In genomic region chr17:40415390-40415789, GRCh38 we compare ENCODE assay signal across 8 cellular contexts. TPM values are rescaled to one million over a fixed set of nuclear protein-coding genes. Genes with fewer than 3 reads are reported as not detected.
DNase-seq lines count a peak whose midpoint lies in the region; ATAC-seq, FAIRE-seq and TF ChIP-seq lines count a peak whose summit lies in the region.

No MANE protein-coding gene starts in this region.

- H3K4me3 ChIP-seq in endodermal cell (ENCODE audit: low read length), result peak overlapping the region; percentile 88

- H3K4me1 ChIP-seq in endodermal cell (ENCODE audit: control insufficient read depth, insufficient read depth, low read length), result peaks cover 5% of the 10 kb centered on the region

- DNase-seq in GM19239 (ENCODE audit: insufficient read length, low spot score) (no peak), OCI-M1 (lab: John Stamatoyannopoulos, UW) (peak; percentile 60), endodermal cell (no peak), osteocyte (ENCODE audit: extremely low spot score, unreplicated experiment) (no peak), occipital lobe (lab: John Stamatoyannopoulos, UW) (no peak), 8988T (no peak)

- TF ChIP-seq CTCF in C4-2B (conservative IDR thresholded peaks at IDR 0.05), result peak; percentile 75
- peak; percentile 77 for TF ChIP-seq CTCF in endodermal cell (conservative IDR thresholded peaks at IDR 0.05)
- peak; percentile 77 for TF ChIP-seq CTCF in osteocyte (IDR thresholded peaks at IDR 0.05)

- ATAC-seq in HG03354 (IDR thresholded peaks at IDR 0.05; ENCODE audit: poor library complexity, severe bottlenecking, unreplicated experiment), result no peak

- 74% methylated on average over 3 of the region's 3 CpGs; no CpG with 5 or more reads in 1 of the 2 experiments for WGBS in endodermal cell (ENCODE audit: insufficient coverage in 1 of 2, insufficient read length in 1 of 2), 2 experiments

- H3K27me3 Mint-ChIP-seq in endodermal cell (ENCODE audit: insufficient read depth), result no peaks in the 10 kb centered on the region
- H3K27me3 Mint-ChIP-seq in osteocyte (ENCODE audit: unreplicated experiment), result no peaks in the 10 kb centered on the region

- H3K9me3 Mint-ChIP-seq in endodermal cell (no peaks in the 10 kb centered on the region), osteocyte (ENCODE audit: unreplicated experiment) (no peaks in the 10 kb centered on the region)

- peaks cover 50% of the 10 kb centered on the region for H3K36me3 ChIP-seq in endodermal cell (ENCODE audit: control insufficient read depth, insufficient read depth, low read length)

- no peaks in the 10 kb centered on the region for H3K27me3 ChIP-seq in endodermal cell (ENCODE audit: control insufficient read depth, insufficient read depth, low read length, poor library complexity, severe bottlenecking)

- H3K27ac Mint-ChIP-seq in endodermal cell (no peak overlapping the region), osteocyte (ENCODE audit: unreplicated experiment) (peak overlapping the region; percentile 52)

- peaks cover 32% of the 10 kb centered on the region for H3K36me3 Mint-ChIP-seq in endodermal cell (ENCODE audit: low read depth)
- no peaks in the 10 kb centered on the region for H3K36me3 Mint-ChIP-seq in osteocyte (ENCODE audit: unreplicated experiment)

- H3K4me3 Mint-ChIP-seq in endodermal cell (peak overlapping the region; percentile 95), osteocyte (ENCODE audit: unreplicated experiment) (peak overlapping the region; percentile 4)

- H3K4me1 Mint-ChIP-seq in endodermal cell (peaks cover 23% of the 10 kb centered on the region), osteocyte (ENCODE audit: unreplicated experiment) (peaks cover 45% of the 10 kb centered on the region)

- H3K9me3 ChIP-seq in endodermal cell (ENCODE audit: control insufficient read depth, low read length), result no peaks in the 10 kb centered on the region

- H3K27ac ChIP-seq in C4-2B, result no peak overlapping the region
- no peak overlapping the region for H3K27ac ChIP-seq in endodermal cell (ENCODE audit: low read depth, low read length)

- H3K9ac ChIP-seq in endodermal cell (ENCODE audit: extremely low read depth, low read length, poor library complexity, severe bottlenecking), result no peak overlapping the region

- FAIRE-seq in GM19239 (lab: Jason Lieb, UNC), result peak; percentile 59

RNA-seq across cellular contexts. Expression of gene TOP2A, which starts 2.3 kb away (rescaled TPM):
- total RNA-seq in endodermal cell (100 to 1,000 TPM; 173 to 246 TPM), osteocyte (41.9 and 43.3 TPM in 2 replicates), occipital lobe (24.0 TPM)
- 353 TPM for polyA plus RNA-seq in endodermal cell (2013, experiment 1 of 2)
- polyA plus RNA-seq in endodermal cell (2013, experiment 2 of 2), result 358 TPM

RNA-seq across cellular contexts. Expression of gene IGFBP4, which starts 27.9 kb away (rescaled TPM):
- total RNA-seq in endodermal cell (10 to 100 TPM; 58.3 to 69.0 TPM), osteocyte (2,074 and 2,132 TPM in 2 replicates), occipital lobe (15.4 TPM)
- 39.9 TPM for polyA plus RNA-seq in endodermal cell (2013, experiment 1 of 2)
- polyA plus RNA-seq in endodermal cell (2013, experiment 2 of 2), result 38.5 TPM

RNA-seq across cellular contexts. Expression of gene GJD3, which starts 50.9 kb away (rescaled TPM):
- total RNA-seq in endodermal cell, result not detected
- not detected for polyA plus RNA-seq in endodermal cell (2013, experiment 1 of 2)
- not detected for polyA plus RNA-seq in endodermal cell (2013, experiment 2 of 2)
- 0.40 TPM in 1 of 2 replicates, not detected in the other for total RNA-seq in osteocyte
- 0.31 TPM for total RNA-seq in occipital lobe

Comparison
In these comparisons a context has a peak if more than half of its experiments do, and no peak if none do; other contexts are left out.
1. RNA of gene IGFBP4, which starts 27.9 kb away (total RNA-seq): 2,074 to 2,132 TPM in osteocyte; 58.3 to 69.0 TPM in endodermal cell and 15.4 TPM in occipital lobe (single experiment); every median in the first group is over 10 times any median in the second.
2. Peak in every context shown above with its lines, with median percentiles within 50 percentile points of each other: CTCF ChIP-seq.